ENCODE assay signal across 16 cellular contexts in genomic region chr5:124678478-124678877, GRCh38.
A peak's percentile ranks its signal among the peaks of the same experiment; 100 is the strongest.
DNase-seq lines count a peak whose midpoint lies in the region; ATAC-seq and TF ChIP-seq lines count a peak whose summit lies in the region.
"Had no signal": no experiment of that assay in that cellular context is flagged by ENCODE, and none has a peak within 500 bp of the region (broad histone marks: within the 10 kb centered on the region; RNA-seq: fewer than 3 reads in every experiment).

No MANE protein-coding gene starts in this region.

- no TSS peak for BruUV-seq in MCF 10A (replicated peaks; lab: Mats Ljungman, UMichigan)

- TF ChIP-seq POLR2A in breast epithelium (IDR thresholded peaks at IDR 0.05) (no peak), gastroesophageal sphincter (IDR thresholded peaks at IDR 0.05) (no peak)

- H3K27ac Mint-ChIP-seq in MCF 10A (ENCODE audit: low read depth, unreplicated experiment): no peak overlapping the region
- H3K27ac Mint-ChIP-seq in nephron progenitor cell: peak overlapping the region; percentile 98
- H3K27ac Mint-ChIP-seq: activated CD8-positive, alpha-beta T cell treated with anti-CD3 and anti-CD28 coated beads, Interleukin-2, amount 10 ng/mL, durations not matched to agents 7 days and 5 days; natural killer cell had no signal

- no peak overlapping the region for H3K4me3 Mint-ChIP-seq in MCF 10A (ENCODE audit: unreplicated experiment)
- peak overlapping the region; percentile 43 for H3K4me3 Mint-ChIP-seq in nephron progenitor cell
- H3K4me3 Mint-ChIP-seq: activated CD8-positive, alpha-beta T cell treated with anti-CD3 and anti-CD28 coated beads, Interleukin-2, amount 10 ng/mL, durations not matched to agents 7 days and 5 days; natural killer cell; type B pancreatic cell had no signal

- no peaks in the 10 kb centered on the region for H3K9me3 ChIP-seq in breast epithelium
- no peaks in the 10 kb centered on the region for H3K9me3 ChIP-seq in gastroesophageal sphincter

- CTCF ChIA-PET in MCF 10A (lab: Yijun Ruan, JAX): interaction anchor here (0.6 kb wide), 1 partner anchor 936 kb away, joined by 3 read pairs; no protein-coding TSS in a partner anchor

- H3K9me3 Mint-ChIP-seq in MCF 10A (ENCODE audit: unreplicated experiment) (no peaks in the 10 kb centered on the region), nephron progenitor cell (no peaks in the 10 kb centered on the region)
- H3K9me3 Mint-ChIP-seq: natural killer cell, type B pancreatic cell had no signal

- H3K4me3 ChIP-seq in breast epithelium (no peak overlapping the region), gastroesophageal sphincter (no peak overlapping the region)
- H3K4me3 ChIP-seq: GM23248 had no signal

- POLR2A ChIA-PET in MCF 10A (lab: Yijun Ruan, JAX): interaction anchor here (1.1 kb wide), 1 partner anchor 13 kb away, joined by 3 read pairs; no protein-coding TSS in a partner anchor

- intact Hi-C loops in breast epithelium (cut with DNase I; ENCODE audit: low total_unique reads) (no loop called here), MCF 10A (cut with micrococcal nuclease) (no loop called here)

- H3K27me3 ChIP-seq in breast epithelium (no peaks in the 10 kb centered on the region), gastroesophageal sphincter (no peaks in the 10 kb centered on the region)

- H3K27ac ChIP-seq in breast epithelium (peak overlapping the region; percentile 68 to 72), gastroesophageal sphincter (peak overlapping the region; percentile 55 to 76 (median 70))
- H3K27ac ChIP-seq: GM23248 had no signal

- H3K36me3 Mint-ChIP-seq in MCF 10A (ENCODE audit: insufficient read depth, unreplicated experiment) (peaks cover 20% of the 10 kb centered on the region), nephron progenitor cell (ENCODE audit: low read depth) (peaks cover 42% of the 10 kb centered on the region)
- H3K36me3 Mint-ChIP-seq: natural killer cell had no signal

- 53 to 70% methylated on average over 2 to 3 of the region's 4 CpGs for WGBS in gastroesophageal sphincter (ENCODE audit: low coverage in 1 of 2), 2 donors

- H3K4me1 Mint-ChIP-seq in MCF 10A (ENCODE audit: insufficient read depth, unreplicated experiment): no peaks in the 10 kb centered on the region
- H3K4me1 Mint-ChIP-seq in nephron progenitor cell: peaks cover 79% of the 10 kb centered on the region
- H3K4me1 Mint-ChIP-seq: natural killer cell had no signal

- DNase-seq in breast epithelium (ENCODE audit: low spot score in 2 of 2) (no peak), MCF 10A (ENCODE audit: unreplicated experiment) (no peak), nephron progenitor cell (no peak), D341Med (ENCODE audit: low spot score) (no peak)
- DNase-seq: activated CD8-positive, alpha-beta T cell treated with anti-CD3 and anti-CD28 coated beads, Interleukin-2, amount 10 ng/mL, durations not matched to agents 7 days and 5 days; activated naive CD4-positive, alpha-beta T cell; GM23248; natural killer cell; NCI-H1105; NCI-H748 treated with DMSO at 0.1 percent for 48 hours; SIG-M5 had no signal

- no peak for TF ChIP-seq EP300 in gastroesophageal sphincter (IDR thresholded peaks at IDR 0.05)

- H3K36me3 ChIP-seq in breast epithelium: no peaks in the 10 kb centered on the region
- no peaks in the 10 kb centered on the region for H3K36me3 ChIP-seq in gastroesophageal sphincter

- no peaks in the 10 kb centered on the region for H3K27me3 Mint-ChIP-seq in MCF 10A (ENCODE audit: insufficient read depth, unreplicated experiment)
- no peaks in the 10 kb centered on the region for H3K27me3 Mint-ChIP-seq in nephron progenitor cell (ENCODE audit: low read depth, poor library complexity)
- H3K27me3 Mint-ChIP-seq: type B pancreatic cell had no signal

- H3K4me1 ChIP-seq in breast epithelium (peaks cover 0 to 17% of the 10 kb centered on the region in 2 donors), gastroesophageal sphincter (peaks cover 21 to 67% (median 26%) of the 10 kb centered on the region in 3 donors)

- no peak for TF ChIP-seq CTCF in breast epithelium (IDR thresholded peaks at IDR 0.05)
- no peak for TF ChIP-seq CTCF in MCF 10A (IDR thresholded peaks at IDR 0.05; ENCODE audit: unreplicated experiment)
- no peak for TF ChIP-seq CTCF in gastroesophageal sphincter (IDR thresholded peaks at IDR 0.05)
- TF ChIP-seq CTCF in nephron progenitor cell (IDR thresholded peaks at IDR 0.05): no peak

- no peak for ATAC-seq in gastroesophageal sphincter
- no peak for ATAC-seq in HG02642 (IDR thresholded peaks at IDR 0.05; ENCODE audit: poor library complexity, unreplicated experiment)
- ATAC-seq in HG03039 (IDR thresholded peaks at IDR 0.05; ENCODE audit: unreplicated experiment): no peak
- ATAC-seq in GM18511 (IDR thresholded peaks at IDR 0.05; ENCODE audit: unreplicated experiment): no peak
- ATAC-seq: activated CD8-positive, alpha-beta T cell treated with anti-CD3 and anti-CD28 coated beads, Interleukin-2, amount 10 ng/mL, durations not matched to agents 7 days and 5 days; natural killer cell had no signal
